Comparison of ENCODE assay signal across 8 cellular contexts in the genomic region with DNA sequence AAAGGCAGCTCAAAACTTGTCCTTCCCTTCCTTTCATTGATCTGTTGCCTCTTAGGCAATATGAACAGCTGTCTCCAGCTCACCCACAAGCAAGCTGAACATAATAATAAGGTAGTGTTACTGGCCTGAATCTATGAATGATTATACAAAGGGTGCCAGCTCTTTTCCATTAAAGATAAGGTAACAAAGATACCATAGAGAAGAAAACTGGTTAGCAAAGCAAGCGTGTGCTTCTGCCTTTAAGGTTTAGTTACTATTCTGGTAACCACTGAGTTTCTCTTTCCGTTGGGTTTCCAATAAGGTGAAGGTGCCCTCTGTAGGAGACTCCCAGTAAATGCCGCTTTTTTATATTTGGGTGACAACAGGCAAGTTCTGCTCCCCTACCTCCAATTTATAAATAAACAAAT. TPM values are rescaled to one million over a fixed set of nuclear protein-coding genes. Genes with fewer than 3 reads are reported as not detected.
DNase-seq lines count a peak whose midpoint lies in the region; ATAC-seq and TF ChIP-seq lines count a peak whose summit lies in the region.

No MANE protein-coding gene starts in this region.

- H3K4me3 Mint-ChIP-seq in mesothelial cell of epicardium: no peak overlapping the region

- ATAC-seq in GM19452 (IDR thresholded peaks at IDR 0.05; ENCODE audit: unreplicated experiment) (peak; percentile 87), HG03342 (IDR thresholded peaks at IDR 0.05; ENCODE audit: unreplicated experiment) (peak; percentile 97)

- intact Hi-C loops in posterior vena cava (cut with DNase I): no loop called here

- H3K36me3 Mint-ChIP-seq in mesothelial cell of epicardium: peaks cover 8% of the 10 kb centered on the region

- peak overlapping the region; percentile 77 for H3K27ac Mint-ChIP-seq in mesothelial cell of epicardium

- H3K27me3 Mint-ChIP-seq in mesothelial cell of epicardium (ENCODE audit: low read depth): no peaks in the 10 kb centered on the region

- no peak overlapping the region for H3K4me3 ChIP-seq in cardiac fibroblast (replicated peaks in 1 of 2; ENCODE audit: low read depth in 2 of 2, low read length in 2 of 2)

- peaks cover 17% of the 10 kb centered on the region for H3K9me3 Mint-ChIP-seq in mesothelial cell of epicardium

- peak; percentile 54 for DNase-seq in DMS53 (lab: John Stamatoyannopoulos, UW)
- DNase-seq in NCI-H526 (lab: John Stamatoyannopoulos, UW): peak; percentile 86 to 88
- DNase-seq in cardiac fibroblast (ENCODE audit: low read depth in 2 of 2): peak; percentile 53 to 58
- DNase-seq in mesothelial cell of epicardium (ENCODE audit: low spot score in 2 of 2, unreplicated experiment in 2 of 2): no peak
- DNase-seq in posterior vena cava (ENCODE audit: low spot score): no peak
- no peak for DNase-seq in activated CD4-positive, CD25-positive, alpha-beta regulatory T cell (lab: John Stamatoyannopoulos, UW)

- TF ChIP-seq CTCF in cardiac fibroblast (IDR thresholded peaks at IDR 0.05; ENCODE audit: low read depth, low read length) (peak; percentile 63), mesothelial cell of epicardium (IDR thresholded peaks at IDR 0.05; ENCODE audit: unreplicated experiment) (peak; percentile 28)

- peaks cover 36% of the 10 kb centered on the region for H3K4me1 Mint-ChIP-seq in mesothelial cell of epicardium

RNA-seq across cellular contexts. Expression of gene DACH1, which starts 12.1 kb away (rescaled TPM):
- total RNA-seq in mesothelial cell of epicardium (66.8 to 69.0 TPM (median 67.0 TPM) in 3 replicates), posterior vena cava (1 to 10 TPM; 1.4 to 1.5 TPM)

Comparison
In these comparisons a context has a peak if more than half of its experiments do, and no peak if none do; other contexts are left out.
1. DNase-seq: peak in DMS53 (single experiment), NCI-H526 (2 of 2) and cardiac fibroblast (2 of 2); none in mesothelial cell of epicardium (0 of 2), posterior vena cava (single experiment) and activated CD4-positive, CD25-positive, alpha-beta regulatory T cell (0 of 4).
2. RNA of gene DACH1, which starts 12.1 kb away (total RNA-seq): 66.8 to 69.0 TPM in mesothelial cell of epicardium; 1.4 to 1.5 TPM in posterior vena cava; every median in the first group is over 10 times any median in the second.